ENCODE assay signal across 36 cellular contexts in the genomic region with DNA sequence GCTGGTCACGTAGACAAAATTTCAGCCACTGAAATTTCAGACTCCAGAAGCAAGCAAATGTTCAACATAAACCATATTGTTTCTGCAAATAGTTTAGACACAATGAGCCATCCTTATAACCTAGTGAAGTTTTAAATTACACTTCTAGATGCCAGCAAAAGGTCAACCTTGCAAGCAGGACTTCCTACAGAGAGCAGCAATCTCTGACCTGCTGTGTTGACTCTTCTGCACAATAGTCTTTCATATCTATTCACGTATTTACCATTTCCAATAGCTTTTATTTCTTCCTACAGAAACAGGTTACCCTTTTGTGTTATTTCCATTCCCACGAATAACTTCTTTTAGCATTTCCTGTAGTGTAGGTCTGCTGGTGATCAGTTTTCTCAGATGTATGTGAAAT.
"Had no signal": no experiment of that assay in that cellular context is flagged by ENCODE, and none has a peak within 500 bp of the region (broad histone marks: within the 10 kb centered on the region; RNA-seq: fewer than 3 reads in every experiment).

No MANE protein-coding gene starts in this region.

- H3K36me3 ChIP-seq: MG63 had no signal

- H3K27me3 ChIP-seq: MG63 had no signal

- DNase-seq: Karpas-422, Kasumi-1, MG63, MM.1S, MV-4-11, NCI-H1048, NCI-H1092, NCI-H1092 treated with DMSO at 0.1 percent for 48 hours, NCI-H1105, NCI-H1105 treated with DMSO at 0.1 percent for 48 hours, NCI-H1417, NCI-H1417 treated with DMSO at 0.1 percent for 48 hours, NCI-H1436, NCI-H1436 treated with DMSO at 0.1 percent for 48 hours, NCI-H146, NCI-H1694, NCI-H1694 treated with DMSO at 0.1 percent for 48 hours, NCI-H187, NCI-H187 treated with DMSO at 0.1 percent for 48 hours, NCI-H1930, NCI-H2029, NCI-H2029 treated with DMSO at 0.1 percent for 48 hours, NCI-H2081, NCI-H2081 treated with DMSO at 0.1 percent for 48 hours, NCI-H2107, NCI-H2171, NCI-H2171 treated with DMSO at 0.1 percent for 48 hours, NCI-H2227 treated with DMSO at 0.1 percent for 48 hours, NCI-H226, NCI-H345, NCI-H446, NCI-H446 treated with DMSO at 0.1 percent for 48 hours, NCI-H510A, NCI-H510A treated with DMSO at 0.1 percent for 48 hours, NCI-H524, NCI-H524 treated with DMSO at 0.1 percent for 48 hours had no signal

- H3K4me3 ChIP-seq: MG63 had no signal
